ENCODE assay signal across 7 cellular contexts in genomic region chr18:69838620-69839411, GRCh38.
DNase-seq lines count a peak whose midpoint lies in the region; ATAC-seq and TF ChIP-seq lines count a peak whose summit lies in the region.

No MANE protein-coding gene starts in this region.

- H3K9me2 ChIP-seq in HCT116 (ENCODE audit: insufficient read depth) = no peaks in the 10 kb centered on the region; the same call in 1 of the 2 replicates
- no peaks in the 10 kb centered on the region for H3K9me2 ChIP-seq in PC-9 (ENCODE audit: insufficient read depth)

- peak; percentile 96 for ATAC-seq in HCT116
- no peak for ATAC-seq in GM21576 (IDR thresholded peaks at IDR 0.05; ENCODE audit: unreplicated experiment)

- no peak overlapping the region for H3K9ac ChIP-seq in HCT116 (ENCODE audit: low read length)

- peak overlapping the region; percentile 80 for H2AFZ ChIP-seq in HCT116 (ENCODE audit: low read depth, low read length, poor library complexity, severe bottlenecking)
- 0 out of 2 replicates have a peak overlapping the region, but pooled peaks have one; percentile 22 for H2AFZ ChIP-seq in PC-9

- TF ChIP-seq CTCF in GM12864 (IDR thresholded peaks at IDR 0.05; ENCODE audit: low read depth, low read length, missing control alignments) (no peak), HCT116 (IDR thresholded peaks at IDR 0.05 in 2 of 3, conservative IDR thresholded peaks at IDR 0.05 in 1 of 3; ENCODE audit: borderline replicate concordance in 1 of 3, insufficient read depth in 1 of 3, low read depth in 2 of 3, low read length in 2 of 3) (no peak), PC-9 (conservative IDR thresholded peaks at IDR 0.05) (no peak), glutamatergic neuron (IDR thresholded peaks at IDR 0.05; ENCODE audit: partially characterized antibody, unreplicated experiment) (no peak)

- H3K27me3 Mint-ChIP-seq in glutamatergic neuron (ENCODE audit: unreplicated experiment) = peaks cover 3% of the 10 kb centered on the region

- no TSS peak for BruUV-seq in HCT116 (replicated peaks; lab: Mats Ljungman, UMichigan)
- BruUV-seq in PC-9 (replicated peaks; lab: Mats Ljungman, UMichigan) = no TSS peak

- peak; percentile 19 for DNase-seq in GM12864 (ENCODE audit: low read depth)
- DNase-seq in HCT116 (ENCODE audit: low read depth, low spot score) = peak; percentile 90
- DNase-seq in PC-9 = peak; percentile 10 to 38
- DNase-seq in iPS-NIHi11 (ENCODE audit: low spot score) = peak; percentile 55
- DNase-seq in glutamatergic neuron = no peak
- DNase-seq in KG1 (lab: John Stamatoyannopoulos, UW) = no peak

- H3K27me3 ChIP-seq in HCT116 (ENCODE audit: insufficient read depth, low read length) = 0 out of 2 replicates have a peak, but pooled peaks cover 7% of the 10 kb centered on the region
- H3K27me3 ChIP-seq in PC-9 (ENCODE audit: insufficient read depth, low read depth) = no peaks in the 10 kb centered on the region

- intact Hi-C loops in HCT116 (cut with micrococcal nuclease) (no loop called here), PC-9 (cut with micrococcal nuclease; ENCODE audit: unreplicated experiment) (no loop called here)

- H3K36me3 ChIP-seq in HCT116 (ENCODE audit: control insufficient read depth in 1 of 2, insufficient read depth in 2 of 2, low read length in 2 of 2) (no peaks in the 10 kb centered on the region), PC-9 (ENCODE audit: low read depth) (no peaks in the 10 kb centered on the region)

- H4K20me1 ChIP-seq in HCT116 (ENCODE audit: insufficient read depth) = no peaks in the 10 kb centered on the region
- H4K20me1 ChIP-seq in PC-9 (ENCODE audit: insufficient read depth) = no peaks in the 10 kb centered on the region

- H3K9me3 Mint-ChIP-seq in glutamatergic neuron (ENCODE audit: unreplicated experiment) = no peaks in the 10 kb centered on the region

- no peak overlapping the region for H3K4me3 ChIP-seq in GM12864 (ENCODE audit: low read depth, low read length)
- H3K4me3 ChIP-seq in HCT116 (replicated peaks in 1 of 2; ENCODE audit: low read depth in 1 of 2, low read length in 2 of 2) = no peak overlapping the region
- H3K4me3 ChIP-seq in PC-9 = no peak overlapping the region

- no peak overlapping the region for H3K27ac ChIP-seq in HCT116 (ENCODE audit: low read depth, low read length)
- no peak overlapping the region for H3K27ac ChIP-seq in PC-9

- H3K4me1 Mint-ChIP-seq in glutamatergic neuron (ENCODE audit: low read depth, unreplicated experiment) = no peaks in the 10 kb centered on the region

- TF ChIP-seq RAD21 in HCT116 (IDR thresholded peaks at IDR 0.05; ENCODE audit: low read depth) = no peak

- no peaks in the 10 kb centered on the region for H3K36me3 Mint-ChIP-seq in glutamatergic neuron (ENCODE audit: unreplicated experiment)

- no peak overlapping the region for H3K27ac Mint-ChIP-seq in glutamatergic neuron (ENCODE audit: unreplicated experiment)

- peak overlapping the region; percentile 64 for H3K4me2 ChIP-seq in HCT116 (ENCODE audit: low read length)
- peak overlapping the region; percentile 49; the same call in 1 of the 2 replicates for H3K4me2 ChIP-seq in PC-9

- RAD21 ChIA-PET in HCT116 (lab: Charles Lee; ENCODE audit: low non-redundant PET in 1 of 2, low total read pairs in 2 of 2, uncharacterized antibody in 2 of 2, unreplicated experiment in 2 of 2) = interaction anchor here in 1 of 2 experiments (0.7 kb wide), 1 partner anchor 18 kb away, joined by 9 read pairs; no protein-coding TSS in a partner anchor

- no peak for TF ChIP-seq POLR2A in HCT116 (IDR thresholded peaks at IDR 0.05; ENCODE audit: borderline replicate concordance, extremely low read depth, insufficient read depth, insufficient read length)

- POLR2A ChIA-PET in HCT116 (lab: Charles Lee) = interaction anchor here (0.7 to 1.2 kb wide), 3 partner anchors 11 to 128 kb away, joined by 3 to 4 read pairs (median 4); no protein-coding TSS in a partner anchor
- POLR2A ChIA-PET in PC-9 (lab: Charles Lee; ENCODE audit: unreplicated experiment) = no interaction called here

- H3K4me1 ChIP-seq in HCT116 (ENCODE audit: control insufficient read depth in 1 of 2, insufficient read depth in 2 of 2, low read length in 2 of 2) (peaks cover 0 to 10% of the 10 kb centered on the region in 2 experiments; a peak in 2 of 4 replicates), PC-9 (replicated peaks; ENCODE audit: insufficient read depth) (no peaks in the 10 kb centered on the region)

- no peaks in the 10 kb centered on the region for H3K79me2 ChIP-seq in HCT116 (ENCODE audit: insufficient read depth, low read length)
- H3K79me2 ChIP-seq in PC-9 (ENCODE audit: low read depth) = no peaks in the 10 kb centered on the region

- no peak overlapping the region for H3K4me3 Mint-ChIP-seq in glutamatergic neuron (ENCODE audit: unreplicated experiment)

- H3F3A ChIP-seq in PC-9 (ENCODE audit: insufficient read depth, low read depth) = no peaks in the 10 kb centered on the region

- CTCF ChIA-PET in HCT116 (lab: Charles Lee) (interaction anchor here (1.1 kb wide), 1 partner anchor 11 kb away, joined by 3 read pairs; no protein-coding TSS in a partner anchor), PC-9 (lab: Charles Lee) (no interaction called here)

- H3K9me3 ChIP-seq in HCT116 (ENCODE audit: control insufficient read depth in 1 of 2, insufficient read depth in 1 of 2, low read depth in 1 of 2, low read length in 2 of 2) (no peaks in the 10 kb centered on the region), PC-9 (ENCODE audit: insufficient read depth, low read depth) (no peaks in the 10 kb centered on the region)

TF ChIP-seq in HCT116, 20 proteins besides CTCF, POLR2A, EP300 and RAD21 (continues in another document):
- TF ChIP-seq REST (IDR thresholded peaks at IDR 0.05; ENCODE audit: low read depth) (no peak), SIN3A (IDR thresholded peaks at IDR 0.05; ENCODE audit: low read depth) (no peak), EZH2phosphoT487 (IDR thresholded peaks at IDR 0.05; ENCODE audit: borderline replicate concordance) (no peak), ZBTB33 (IDR thresholded peaks at IDR 0.05; ENCODE audit: extremely low read depth, insufficient replicate concordance, low read length) (no peak), ZFX (IDR thresholded peaks at IDR 0.05) (no peak), CBX3 (IDR thresholded peaks at IDR 0.05; ENCODE audit: low read depth) (no peak), SRF (IDR thresholded peaks at IDR 0.05; ENCODE audit: low read depth) (no peak), ZNF274 (IDR thresholded peaks at IDR 0.05; ENCODE audit: low read depth, low read length) (no peak), EGR1 (IDR thresholded peaks at IDR 0.05; ENCODE audit: low read depth) (no peak), ELF1 (IDR thresholded peaks at IDR 0.05; ENCODE audit: borderline replicate concordance, low read depth) (no peak), YY1 (IDR thresholded peaks at IDR 0.05; ENCODE audit: extremely low read depth, insufficient replicate concordance, low read depth, low read length) (no peak), JUND (IDR thresholded peaks at IDR 0.05) (no peak), MAX (IDR thresholded peaks at IDR 0.05) (no peak), ATF3 (IDR thresholded peaks at IDR 0.05) (no peak), SP1 (IDR thresholded peaks at IDR 0.05; ENCODE audit: low read depth) (no peak), EZH2 (IDR thresholded peaks at IDR 0.05) (no peak), POLR2AphosphoS5 (IDR thresholded peaks at IDR 0.05; ENCODE audit: low read depth, low read length) (no peak)

Comparison
In these comparisons a context has a peak if more than half of its experiments do, and no peak if none do; other contexts are left out.
1. DNase-seq: peak in GM12864 (single experiment), HCT116 (single experiment), PC-9 (2 of 2) and iPS-NIHi11 (single experiment); none in glutamatergic neuron (single experiment) and KG1 (single experiment).